ENCODE assay signal across 7 cellular contexts in genomic region chr14:24368562-24369252, GRCh38. TPM values are rescaled to one million over a fixed set of nuclear protein-coding genes. Genes with fewer than 3 reads are reported as not detected.
A peak's percentile ranks its signal among the peaks of the same experiment; 100 is the strongest.
DNase-seq lines count a peak whose midpoint lies in the region; ATAC-seq, FAIRE-seq and TF ChIP-seq lines count a peak whose summit lies in the region.

No MANE protein-coding gene starts in this region.

- TF ChIP-seq CTCF in body of pancreas (IDR thresholded peaks at IDR 0.05) = no peak

- 12 to 21% methylated on average over 9 to 32 of the region's 52 CpGs for WGBS in body of pancreas, 2 donors
- WGBS in small intestine, 3 donors = 4 to 13% (median 8%) methylated on average over 20 to 52 of the region's 52 CpGs

- no peak for TF ChIP-seq POLR2A in GM12892 (IDR thresholded peaks at IDR 0.05; ENCODE audit: low read depth, low read length)
- TF ChIP-seq POLR2A in body of pancreas (IDR thresholded peaks at IDR 0.05) = peak in 2 of 3 donors; percentile 12 to 29

- peaks cover 28% of the 10 kb centered on the region for H3K4me1 ChIP-seq in body of pancreas
- H3K4me1 ChIP-seq in iPS-18a (ENCODE audit: control insufficient read depth, low read depth, low read length) = peaks cover 15% of the 10 kb centered on the region
- peaks cover 3 to 5% of the 10 kb centered on the region in 2 donors for H3K4me1 ChIP-seq in small intestine (ENCODE audit: control insufficient read depth in 2 of 2, insufficient read depth in 1 of 2, low read depth in 1 of 2, low read length in 1 of 2)

- no peaks in the 10 kb centered on the region for H3K27me3 ChIP-seq in body of pancreas
- peaks cover 6% of the 10 kb centered on the region for H3K27me3 ChIP-seq in iPS-18a (ENCODE audit: control insufficient read depth, insufficient read depth, low read length)
- H3K27me3 ChIP-seq in small intestine (ENCODE audit: control insufficient read depth in 2 of 2, insufficient read depth in 2 of 2, low read length in 2 of 2) = no peaks in the 10 kb centered on the region

- DNase-seq in GM12892 (ENCODE audit: insufficient read length) (peak; percentile 48), NCI-H510A treated with DMSO at 0.1 percent for 48 hours (lab: John Stamatoyannopoulos, UW) (peak; percentile 47), body of pancreas (peak; percentile 34 to 60 (median 44)), small intestine (no peak)

- H3K9me3 ChIP-seq in body of pancreas = no peaks in the 10 kb centered on the region
- H3K9me3 ChIP-seq in iPS-18a (ENCODE audit: control insufficient read depth, low read depth, low read length) = no peaks in the 10 kb centered on the region
- no peaks in the 10 kb centered on the region for H3K9me3 ChIP-seq in small intestine (ENCODE audit: control insufficient read depth, low read depth)

- no peak for FAIRE-seq in GM12892 (lab: Jason Lieb, UNC)
- FAIRE-seq in small intestine (lab: Jason Lieb, UNC) = no peak

- H3K9ac ChIP-seq in iPS-18a (ENCODE audit: low read length) = peak overlapping the region; percentile 74

- ATAC-seq in body of pancreas (no peak), GM19452 (IDR thresholded peaks at IDR 0.05; ENCODE audit: unreplicated experiment) (no peak), HG02642 (IDR thresholded peaks at IDR 0.05; ENCODE audit: poor library complexity, unreplicated experiment) (no peak)

- intact Hi-C loops in body of pancreas (cut with DNase I) = no loop called here

- peak overlapping the region in 1 of 2 donors; percentile 11 for H3K4me3 ChIP-seq in body of pancreas
- H3K4me3 ChIP-seq in iPS-18a (ENCODE audit: low read length) = peak overlapping the region; percentile 67
- peak overlapping the region; percentile 18 to 24 for H3K4me3 ChIP-seq in small intestine (ENCODE audit: low read depth in 1 of 2, low read length in 2 of 2)

- H3K27ac ChIP-seq in body of pancreas = peak overlapping the region; percentile 60 to 90 (median 70)
- no peak overlapping the region for H3K27ac ChIP-seq in iPS-18a (ENCODE audit: low read length)
- H3K27ac ChIP-seq in small intestine (ENCODE audit: low read depth in 1 of 2, low read length in 1 of 2) = peak overlapping the region in 1 of 2 donors; percentile 80

- H3K36me3 ChIP-seq in body of pancreas (replicated peaks in 1 of 2; ENCODE audit: insufficient read depth in 1 of 2, low read depth in 2 of 2) = no peaks in the 10 kb centered on the region
- H3K36me3 ChIP-seq in iPS-18a (ENCODE audit: control insufficient read depth, low read depth, low read length) = peaks cover 9% of the 10 kb centered on the region
- no peaks in the 10 kb centered on the region for H3K36me3 ChIP-seq in small intestine (ENCODE audit: control insufficient read depth in 2 of 2, insufficient read depth in 2 of 2, low read length in 2 of 2)

RNA-seq across cellular contexts. Expression of gene NFATC4, which starts 0.7 kb away (rescaled TPM):
- polyA plus RNA-seq in GM12892 (2012; ENCODE audit: missing spikeins) = 1.8 TPM
- 10 to 100 TPM; 11.9 to 19.8 TPM for total RNA-seq in body of pancreas
- polyA plus RNA-seq in small intestine = 10 to 100 TPM; 11.2 to 45.1 (median 32.3) TPM

RNA-seq across cellular contexts. Expression of gene RIPK3, which starts 28.9 kb away (rescaled TPM):
- 2.8 TPM for polyA plus RNA-seq in GM12892 (2012; ENCODE audit: missing spikeins)
- 1 to 10 TPM; 6.0 to 9.9 TPM for total RNA-seq in body of pancreas
- 10 to 100 TPM; 17.7 to 58.6 (median 49.4) TPM for polyA plus RNA-seq in small intestine

RNA-seq across cellular contexts. Expression of gene NYNRIN, which starts 30.1 kb away (rescaled TPM):
- not detected for polyA plus RNA-seq in GM12892 (2012; ENCODE audit: missing spikeins)
- 1 to 10 TPM; 7.3 to 7.5 TPM for total RNA-seq in body of pancreas
- 1 to 10 TPM in 1 of 3 donors, under 1 TPM in 2; 0.22 to 7.2 (median 0.54) TPM for polyA plus RNA-seq in small intestine

RNA-seq across cellular contexts. Expression of gene ADCY4, which starts 33.8 kb away (rescaled TPM):
- 0.83 TPM for polyA plus RNA-seq in GM12892 (2012; ENCODE audit: missing spikeins)
- total RNA-seq in body of pancreas = 10 to 100 TPM; 10.6 to 14.8 TPM
- polyA plus RNA-seq in small intestine = 10 to 100 TPM in 1 of 3 donors, 1 to 10 TPM in 2; 3.4 to 16.4 (median 4.9) TPM

RNA-seq across cellular contexts. Expression of gene LTB4R, which starts 57.4 kb away (rescaled TPM):
- polyA plus RNA-seq in GM12892 (2012; ENCODE audit: missing spikeins) = 5.1 TPM
- 1 to 10 TPM; 3.6 to 9.1 TPM for total RNA-seq in body of pancreas
- polyA plus RNA-seq in small intestine = 10 to 100 TPM in 2 of 3 donors, 1 to 10 TPM in 1; 9.8 to 37.0 (median 21.9) TPM
